In the genomic region with DNA sequence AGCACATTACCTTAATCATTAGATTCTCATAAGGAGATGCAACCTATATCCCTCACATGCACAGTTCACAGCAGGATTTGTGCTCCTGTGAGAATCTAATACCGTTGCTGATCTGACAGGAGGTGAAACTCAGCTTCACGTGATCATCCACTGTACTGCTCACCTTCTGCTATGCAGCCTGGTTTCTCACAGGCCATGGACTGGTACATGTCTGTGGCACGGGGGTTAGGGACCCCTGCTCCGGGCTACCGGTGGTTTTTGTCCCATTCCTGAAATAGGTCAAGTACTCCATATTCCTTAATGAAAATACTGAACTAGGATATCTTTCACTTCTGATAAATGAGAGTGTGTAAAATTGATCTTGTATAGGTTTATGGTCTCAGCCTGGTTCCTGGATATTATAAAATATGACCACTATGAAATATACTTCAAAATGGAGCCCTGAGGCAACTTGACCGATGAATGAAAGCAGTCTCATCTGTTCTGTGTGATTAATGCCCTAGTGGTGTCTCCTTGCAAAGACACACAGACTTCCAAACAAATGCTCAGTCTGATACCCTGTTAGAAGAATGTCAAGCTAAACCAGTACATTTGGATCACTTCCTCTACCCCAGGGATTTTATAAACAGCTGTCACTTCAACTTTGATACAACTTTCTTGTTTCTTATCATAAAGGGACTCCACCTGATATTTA, we compare ENCODE assay signal across 23 cellular contexts.
A peak's percentile ranks its signal among the peaks of the same experiment; 100 is the strongest.
DNase-seq lines count a peak whose midpoint lies in the region; FAIRE-seq and TF ChIP-seq lines count a peak whose summit lies in the region.
"Had no signal": no experiment of that assay in that cellular context is flagged by ENCODE, and none has a peak within 500 bp of the region (broad histone marks: within the 10 kb centered on the region; RNA-seq: fewer than 3 reads in every experiment).

No MANE protein-coding gene starts in this region.

- no peaks in the 10 kb centered on the region for H3K79me2 ChIP-seq in hepatocyte

- in situ Hi-C loops in transverse colon (cut with MboI; ENCODE audit: low pct_ligation_motif_present in 1 of 4, low pct_unique_long_range_greater_than_20kb in 1 of 4, low sequenced_read_pairs in 3 of 4): no loop called here

- no peak for TF ChIP-seq EP300 in transverse colon (IDR thresholded peaks at IDR 0.05; ENCODE audit: low read depth)

- H3K4me2 ChIP-seq in hepatocyte: no peak overlapping the region
- H3K4me2 ChIP-seq: A549 had no signal

- H3K4me3 ChIP-seq in hepatocyte (no peak overlapping the region), transverse colon (no peak overlapping the region)
- H3K4me3 ChIP-seq: A549, body of pancreas, gastroesophageal sphincter, thyroid gland had no signal

- TF ChIP-seq CTCF in RWPE1 (conservative IDR thresholded peaks at IDR 0.05; ENCODE audit: low read depth): no peak
- peak; percentile 6 for TF ChIP-seq CTCF in hepatocyte (IDR thresholded peaks at IDR 0.05; ENCODE audit: poor library complexity)
- TF ChIP-seq CTCF in transverse colon (IDR thresholded peaks at IDR 0.05): peak in 1 of 5 experiments; percentile 14

- FAIRE-seq in urothelium cell line (lab: Jason Lieb, UNC): no peak
- FAIRE-seq: A549, H54, RCC 7860 had no signal

- intact Hi-C loops in transverse colon (cut with DNase I; ENCODE audit: low total_unique reads): no loop called here

- H3K36me3 ChIP-seq in hepatocyte (replicated peaks; ENCODE audit: insufficient read depth, low read depth): no peaks in the 10 kb centered on the region
- no peaks in the 10 kb centered on the region for H3K36me3 ChIP-seq in transverse colon
- H3K36me3 ChIP-seq: gastroesophageal sphincter, thyroid gland had no signal

- H3K27ac ChIP-seq in RWPE1 (no peak overlapping the region), hepatocyte (no peak overlapping the region), transverse colon (no peak overlapping the region)
- H3K27ac ChIP-seq: A549, body of pancreas, epithelial cell of prostate, gastroesophageal sphincter, thyroid gland had no signal

- no peaks in the 10 kb centered on the region for H3K9me3 ChIP-seq in hepatocyte (ENCODE audit: low read depth)
- H3K9me3 ChIP-seq in transverse colon: no peaks in the 10 kb centered on the region
- H3K9me3 ChIP-seq: A549, body of pancreas, gastroesophageal sphincter, thyroid gland had no signal

- H3K27me3 ChIP-seq in hepatocyte (no peaks in the 10 kb centered on the region), transverse colon (no peaks in the 10 kb centered on the region)
- H3K27me3 ChIP-seq: body of pancreas, gastroesophageal sphincter, thyroid gland had no signal

- CTCF ChIA-PET in RWPE1 (lab: Yijun Ruan, JAX): interaction anchor here (0.6 kb wide), 1 partner anchor 1638 kb away, joined by 5 read pairs; no protein-coding TSS in a partner anchor

- POLR2A ChIA-PET in RWPE1 (lab: Yijun Ruan, JAX; ENCODE audit: low non-redundant PET): no interaction called here

- H3K9me2 ChIP-seq in hepatocyte (replicated peaks; ENCODE audit: insufficient read depth): no peaks in the 10 kb centered on the region

- H3K4me1 ChIP-seq in hepatocyte (ENCODE audit: insufficient read depth) (no peaks in the 10 kb centered on the region), transverse colon (no peaks in the 10 kb centered on the region)
- H3K4me1 ChIP-seq: A549, body of pancreas, gastroesophageal sphincter, thyroid gland had no signal

- peak; percentile 37 for DNase-seq in NCI-H2171 treated with DMSO at 0.1 percent for 48 hours (lab: John Stamatoyannopoulos, UW)
- DNase-seq in NCI-H2171 (lab: John Stamatoyannopoulos, UW): no peak
- DNase-seq in RWPE1 (ENCODE audit: low spot score): peak; percentile 2
- DNase-seq in hepatocyte (ENCODE audit: low spot score): no peak
- DNase-seq in urothelium cell line (ENCODE audit: low spot score): peak; percentile 5
- no peak for DNase-seq in NCI-H748 treated with DMSO at 0.1 percent for 48 hours (lab: John Stamatoyannopoulos, UW)
- DNase-seq in transverse colon: no peak
- no peak for DNase-seq in AG20443 (ENCODE audit: low spot score)
- DNase-seq: activated CD8-positive, alpha-beta T cell treated with anti-CD3 and anti-CD28 coated beads for 36 hours; activated T-cell treated with anti-CD3 and anti-CD28 coated beads, Interleukin-2, amount 50 U/mL, for 4 hours; body of pancreas; DND-41; Karpas-422; left ventricle myocardium superior; NCI-H1417 treated with DMSO at 0.1 percent for 48 hours; NCI-H774; retina; thyroid gland had no signal

- WGBS in hepatocyte (ENCODE audit: low lambda C conversion rate, missing lambda C conversion rate): 83% methylated on average over 6 of the region's 6 CpGs
- 55 to 81% methylated on average over 2 to 6 of the region's 6 CpGs for WGBS in transverse colon (ENCODE audit: low coverage in 1 of 2), 2 donors

- TF ChIP-seq POLR2A in transverse colon (IDR thresholded peaks at IDR 0.05): no peak

- no peaks in the 10 kb centered on the region for H4K20me1 ChIP-seq in hepatocyte (ENCODE audit: insufficient read depth, poor library complexity, severe bottlenecking)

- no peak overlapping the region for H2AFZ ChIP-seq in hepatocyte

Comparison
In these comparisons a context has a peak if more than half of its experiments do, and no peak if none do; other contexts are left out.
1. DNase-seq: peak in NCI-H2171 treated with DMSO at 0.1 percent for 48 hours (single experiment), RWPE1 (single experiment) and urothelium cell line (single experiment); none in NCI-H2171 (single experiment), hepatocyte (single experiment), NCI-H748 treated with DMSO at 0.1 percent for 48 hours (single experiment), transverse colon (single experiment) and AG20443 (single experiment).